ENCODE assay signal across 8 cellular contexts in genomic region chr17:81917565-81918332, GRCh38. TPM values are rescaled to one million over a fixed set of nuclear protein-coding genes. Genes with fewer than 3 reads are reported as not detected.
A peak's percentile ranks its signal among the peaks of the same experiment; 100 is the strongest.
DNase-seq lines count a peak whose midpoint lies in the region; TF ChIP-seq lines count a peak whose summit lies in the region.

TSS of gene SIRT7 (minus strand) at chr17:81918176. CDS start at chr17:81918131, 45 bp downstream.

- peak; percentile 74 for DNase-seq in EL
- DNase-seq in HEK293T (ENCODE audit: extremely low spot score), result peak; percentile 97
- DNase-seq in NCI-H1092 treated with DMSO at 0.1 percent for 48 hours (lab: John Stamatoyannopoulos, UW), result peak; percentile 78
- DNase-seq in T follicular helper cell (ENCODE audit: low read depth), result peak; percentile 76
- peak; percentile 43 for DNase-seq in activated naive CD8-positive, alpha-beta T cell treated with anti-CD3 and anti-CD28 coated beads, Interleukin-2, amount 50 U/mL, for 16 hours (ENCODE audit: low read depth, low spot score)
- DNase-seq in cardiac muscle cell (ENCODE audit: low read depth in 1 of 2, low spot score in 1 of 2), result peak; percentile 75 to 87
- peak; percentile 73 for DNase-seq in pons (ENCODE audit: low spot score)
- peak; percentile 83 for DNase-seq in transverse colon

- no peaks in the 10 kb centered on the region for H3K9me3 ChIP-seq in cardiac muscle cell (ENCODE audit: low read depth)
- no peaks in the 10 kb centered on the region for H3K9me3 ChIP-seq in transverse colon

- CTCF ChIA-PET in HEK293T (lab: Yijun Ruan, JAX), result no interaction called here

- POLR2A ChIA-PET in HEK293T (lab: Yijun Ruan, JAX), result interaction anchor here (0.9 to 2.6 kb wide), 6 partner anchors 9 to 85 kb away, joined by 3 to 28 read pairs (median 6); partner anchors contain the start of genes ANAPC11, MAFG, MCRIP1 and P4HB

- H3K36me3 ChIP-seq in cardiac muscle cell (peaks cover 19% of the 10 kb centered on the region), transverse colon (peaks cover 0 to 32% (median 11%) of the 10 kb centered on the region in 4 donors)

- H3K27ac ChIP-seq in cardiac muscle cell, result peak within 1 kb of the TSS; percentile 30
- peak within 1 kb of the TSS; percentile 88 to 92 (median 90) for H3K27ac ChIP-seq in transverse colon

- peak; percentile 67 for TF ChIP-seq POLR2A in transverse colon (IDR thresholded peaks at IDR 0.05)

- TF ChIP-seq EP300 in transverse colon (IDR thresholded peaks at IDR 0.05; ENCODE audit: low read depth), result no peak

- peaks cover 15% of the 10 kb centered on the region for H3K4me1 ChIP-seq in cardiac muscle cell (ENCODE audit: low read depth)
- peaks cover 15 to 61% (median 44%) of the 10 kb centered on the region in 4 donors for H3K4me1 ChIP-seq in transverse colon

- in situ Hi-C loops in transverse colon (cut with MboI; ENCODE audit: low pct_ligation_motif_present in 1 of 4, low pct_unique_long_range_greater_than_20kb in 1 of 4, low sequenced_read_pairs in 3 of 4), result no loop called here

- TF ChIP-seq CTCF in cardiac muscle cell (IDR thresholded peaks at IDR 0.05; ENCODE audit: low read depth, low read length) (no peak), transverse colon (IDR thresholded peaks at IDR 0.05) (no peak)

- no peaks in the 10 kb centered on the region for H3K27me3 ChIP-seq in cardiac muscle cell
- no peaks in the 10 kb centered on the region for H3K27me3 ChIP-seq in transverse colon

- H3K4me3 ChIP-seq in cardiac muscle cell (peak within 1 kb of the TSS; percentile 99), transverse colon (peak within 1 kb of the TSS; percentile 83 to 99 (median 91))

- intact Hi-C loops in transverse colon (cut with DNase I; ENCODE audit: low total_unique reads), result no loop called here

- 1% methylated on average over 55 of the region's 94 CpGs; no CpG with 5 or more reads in 1 of the 2 donors for WGBS in transverse colon (ENCODE audit: low coverage in 1 of 2), 2 donors

TF ChIP-seq in HEK293T, 16 proteins besides CTCF, POLR2A, EP300 and RAD21:
- TF ChIP-seq BHLHE40 (IDR thresholded peaks at IDR 0.05; ENCODE audit: borderline replicate concordance), result no peak
- TF ChIP-seq SUZ12 (IDR thresholded peaks at IDR 0.05), result no peak
- TF ChIP-seq FOXM1 (IDR thresholded peaks at IDR 0.05; ENCODE audit: borderline replicate concordance), result 0 out of 2 replicates have a peak, but pooled peaks have one; percentile 40
- TF ChIP-seq ARNT (IDR thresholded peaks at IDR 0.05), result 0 out of 2 replicates have a peak, but pooled peaks have one; percentile 55
- peak; percentile 76 for TF ChIP-seq LEF1 (IDR thresholded peaks at IDR 0.05; ENCODE audit: borderline replicate concordance)

RNA-seq across cellular contexts. Expression of gene SIRT7, which starts in this region (rescaled TPM):
- total RNA-seq in cardiac muscle cell, result 10.4 and 26.7 TPM in 2 replicates
- polyA plus RNA-seq in cardiac muscle cell, result 13.3 and 16.7 TPM in 2 replicates
- 100 to 1,000 TPM in 2 of 4 donors, 10 to 100 TPM in 2; 76.5 to 315 (median 172) TPM for total RNA-seq in transverse colon

Comparison
In these comparisons a context has a peak if more than half of its experiments do, and no peak if none do; other contexts are left out.
1. Peak in every context shown above with its lines: DNase-seq, H3K4me3 ChIP-seq and H3K27ac ChIP-seq.
2. DNase-seq: peak in every context shown above with its lines; median percentile 97 in HEK293T; 83 in transverse colon; 81 in cardiac muscle cell; 78 in NCI-H1092 treated with DMSO at 0.1 percent for 48 hours; 76 in T follicular helper cell; 74 in EL; 73 in pons; 43 in activated naive CD8-positive, alpha-beta T cell treated with anti-CD3 and anti-CD28 coated beads, Interleukin-2, amount 50 U/mL, for 16 hours.